In genomic region chr2:30445266-30445821, GRCh38 we compare ENCODE assay signal across 18 cellular contexts. TPM values are rescaled to one million over a fixed set of nuclear protein-coding genes. Genes with fewer than 3 reads are reported as not detected.
DNase-seq lines count a peak whose midpoint lies in the region; ATAC-seq lines count a peak whose summit lies in the region.
"Had no signal": no experiment of that assay in that cellular context is flagged by ENCODE, and none has a peak within 500 bp of the region (broad histone marks: within the 10 kb centered on the region; RNA-seq: fewer than 3 reads in every experiment).

No MANE protein-coding gene starts in this region.

- H3K36me3 ChIP-seq in adipocyte (ENCODE audit: control insufficient read depth, insufficient read depth, low read length, severe bottlenecking) (no peaks in the 10 kb centered on the region), SJCRH30 (0 out of 2 replicates have a peak, but pooled peaks cover 1% of the 10 kb centered on the region)

- H3K9me3 ChIP-seq in adipocyte (ENCODE audit: control insufficient read depth, low read length): no peaks in the 10 kb centered on the region
- H3K9me3 ChIP-seq in SJCRH30 (replicated peaks): no peaks in the 10 kb centered on the region
- H3K9me3 ChIP-seq: A549 had no signal

- no peak overlapping the region for H3K27ac Mint-ChIP-seq in activated naive CD8-positive, alpha-beta T cell
- H3K27ac Mint-ChIP-seq in activated naive CD8-positive, alpha-beta T cell treated with anti-CD3 and anti-CD28 coated beads for 36 hours: no peak overlapping the region
- H3K27ac Mint-ChIP-seq in memory B cell: no peak overlapping the region
- H3K27ac Mint-ChIP-seq in stimulated activated memory B cell treated with anti-CD40 and anti-IgM and Interleukin-4, amounts not matched to agents 10 μg/mL and 1 μg/mL and 100 μg/mL, for 72 hours: peak overlapping the region; percentile 98
- H3K27ac Mint-ChIP-seq: GM23338, HFFc6 had no signal

- H3K36me3 Mint-ChIP-seq in activated naive CD8-positive, alpha-beta T cell: no peaks in the 10 kb centered on the region
- peaks cover 5% of the 10 kb centered on the region for H3K36me3 Mint-ChIP-seq in activated naive CD8-positive, alpha-beta T cell treated with anti-CD3 and anti-CD28 coated beads for 36 hours
- no peaks in the 10 kb centered on the region for H3K36me3 Mint-ChIP-seq in memory B cell
- H3K36me3 Mint-ChIP-seq in stimulated activated memory B cell treated with anti-CD40 and anti-IgM and Interleukin-4, amounts not matched to agents 10 μg/mL and 1 μg/mL and 100 μg/mL, for 72 hours: peaks cover 2% of the 10 kb centered on the region

- no peaks in the 10 kb centered on the region for H3K9me3 Mint-ChIP-seq in activated naive CD8-positive, alpha-beta T cell (ENCODE audit: low read depth)
- no peaks in the 10 kb centered on the region for H3K9me3 Mint-ChIP-seq in activated naive CD8-positive, alpha-beta T cell treated with anti-CD3 and anti-CD28 coated beads for 36 hours
- H3K9me3 Mint-ChIP-seq in memory B cell: no peaks in the 10 kb centered on the region
- no peaks in the 10 kb centered on the region for H3K9me3 Mint-ChIP-seq in stimulated activated memory B cell treated with anti-CD40 and anti-IgM and Interleukin-4, amounts not matched to agents 10 μg/mL and 1 μg/mL and 100 μg/mL, for 72 hours
- H3K9me3 Mint-ChIP-seq: GM23338, HFFc6 had no signal

- peaks cover 46% of the 10 kb centered on the region for H3K4me1 Mint-ChIP-seq in activated naive CD8-positive, alpha-beta T cell (ENCODE audit: low read depth)
- H3K4me1 Mint-ChIP-seq in activated naive CD8-positive, alpha-beta T cell treated with anti-CD3 and anti-CD28 coated beads for 36 hours: peaks cover 21% of the 10 kb centered on the region
- peaks cover 18% of the 10 kb centered on the region for H3K4me1 Mint-ChIP-seq in memory B cell
- H3K4me1 Mint-ChIP-seq in stimulated activated memory B cell treated with anti-CD40 and anti-IgM and Interleukin-4, amounts not matched to agents 10 μg/mL and 1 μg/mL and 100 μg/mL, for 72 hours: peaks cover 40% of the 10 kb centered on the region

- H3K4me1 ChIP-seq in adipocyte (ENCODE audit: control insufficient read depth, insufficient read depth, low read length) (peaks cover 41% of the 10 kb centered on the region), SJCRH30 (peaks cover 7% of the 10 kb centered on the region; the same call in 1 of the 2 replicates)

- DNase-seq in activated naive CD8-positive, alpha-beta T cell treated with anti-CD3 and anti-CD28 coated beads for 36 hours: no peak
- DNase-seq in adipocyte (ENCODE audit: low read depth) (no peak), memory B cell (ENCODE audit: low spot score in 2 of 2) (no peak), NCI-H510A treated with DMSO at 0.1 percent for 48 hours (lab: John Stamatoyannopoulos, UW) (no peak), SJCRH30 (no peak)
- no peak for DNase-seq in stimulated activated CD4-positive, alpha-beta T cell treated with anti-CD3 and anti-CD28 coated beads, Interleukin-15, amount 100 ng/mL, for 24 hours
- DNase-seq: CD4-positive, CD25-positive, alpha-beta regulatory T cell; HFFc6; Karpas-422; MM.1S; NCI-H1105; NCI-H187; NCI-H510A; SIG-M5 had no signal

- H3K4me3 ChIP-seq in adipocyte (ENCODE audit: low read length): peak overlapping the region; percentile 16
- no peak overlapping the region for H3K4me3 ChIP-seq in SJCRH30
- H3K4me3 ChIP-seq: A549, GM23338 had no signal

- H3K27me3 ChIP-seq in adipocyte (replicated peaks; ENCODE audit: control insufficient read depth, insufficient read depth, low read length) (no peaks in the 10 kb centered on the region), SJCRH30 (no peaks in the 10 kb centered on the region)

- H3K27ac ChIP-seq in SJCRH30: no peak overlapping the region
- H3K27ac ChIP-seq: A549 had no signal

- H3K9ac ChIP-seq in adipocyte (ENCODE audit: low read length): no peak overlapping the region

- no peaks in the 10 kb centered on the region for H3K27me3 Mint-ChIP-seq in activated naive CD8-positive, alpha-beta T cell
- H3K27me3 Mint-ChIP-seq in activated naive CD8-positive, alpha-beta T cell treated with anti-CD3 and anti-CD28 coated beads for 36 hours: no peaks in the 10 kb centered on the region
- no peaks in the 10 kb centered on the region for H3K27me3 Mint-ChIP-seq in memory B cell
- no peaks in the 10 kb centered on the region for H3K27me3 Mint-ChIP-seq in stimulated activated memory B cell treated with anti-CD40 and anti-IgM and Interleukin-4, amounts not matched to agents 10 μg/mL and 1 μg/mL and 100 μg/mL, for 72 hours
- H3K27me3 Mint-ChIP-seq: CD4-positive, CD25-positive, alpha-beta regulatory T cell had no signal

- peak overlapping the region; percentile 7 for H3K4me3 Mint-ChIP-seq in activated naive CD8-positive, alpha-beta T cell
- no peak overlapping the region for H3K4me3 Mint-ChIP-seq in activated naive CD8-positive, alpha-beta T cell treated with anti-CD3 and anti-CD28 coated beads for 36 hours
- H3K4me3 Mint-ChIP-seq in memory B cell: peak overlapping the region; percentile 24
- no peak overlapping the region for H3K4me3 Mint-ChIP-seq in stimulated activated memory B cell treated with anti-CD40 and anti-IgM and Interleukin-4, amounts not matched to agents 10 μg/mL and 1 μg/mL and 100 μg/mL, for 72 hours
- H3K4me3 Mint-ChIP-seq: GM23338, HFFc6 had no signal

- ATAC-seq in memory B cell (ENCODE audit: low read depth): no peak
- ATAC-seq in stimulated activated memory B cell treated with anti-CD40 and anti-IgM and Interleukin-4, amounts not matched to agents 10 μg/mL and 1 μg/mL and 100 μg/mL, for 72 hours: no peak
- ATAC-seq: A549, GM23338 had no signal

RNA-seq across cellular contexts. Expression of gene LCLAT1, which starts 1.7 kb away (rescaled TPM):
- total RNA-seq in activated naive CD8-positive, alpha-beta T cell treated with anti-CD3 and anti-CD28 coated beads for 36 hours: 10 to 100 TPM; 26.6 to 31.5 TPM
- 29.0 and 35.9 TPM in 2 replicates for total RNA-seq in SJCRH30 (2014; rRNA removed; shearing (Covaris generic))

Comparison
In these comparisons a context has a peak if more than half of its experiments do, and no peak if none do; other contexts are left out.
1. H3K4me3 Mint-ChIP-seq: peak in activated naive CD8-positive, alpha-beta T cell (single experiment) and memory B cell (single experiment); none in activated naive CD8-positive, alpha-beta T cell treated with anti-CD3 and anti-CD28 coated beads for 36 hours (single experiment) and stimulated activated memory B cell treated with anti-CD40 and anti-IgM and Interleukin-4, amounts not matched to agents 10 μg/mL and 1 μg/mL and 100 μg/mL, for 72 hours (single experiment).